8 cellular contexts compared by ENCODE assay signal in the genomic region with DNA sequence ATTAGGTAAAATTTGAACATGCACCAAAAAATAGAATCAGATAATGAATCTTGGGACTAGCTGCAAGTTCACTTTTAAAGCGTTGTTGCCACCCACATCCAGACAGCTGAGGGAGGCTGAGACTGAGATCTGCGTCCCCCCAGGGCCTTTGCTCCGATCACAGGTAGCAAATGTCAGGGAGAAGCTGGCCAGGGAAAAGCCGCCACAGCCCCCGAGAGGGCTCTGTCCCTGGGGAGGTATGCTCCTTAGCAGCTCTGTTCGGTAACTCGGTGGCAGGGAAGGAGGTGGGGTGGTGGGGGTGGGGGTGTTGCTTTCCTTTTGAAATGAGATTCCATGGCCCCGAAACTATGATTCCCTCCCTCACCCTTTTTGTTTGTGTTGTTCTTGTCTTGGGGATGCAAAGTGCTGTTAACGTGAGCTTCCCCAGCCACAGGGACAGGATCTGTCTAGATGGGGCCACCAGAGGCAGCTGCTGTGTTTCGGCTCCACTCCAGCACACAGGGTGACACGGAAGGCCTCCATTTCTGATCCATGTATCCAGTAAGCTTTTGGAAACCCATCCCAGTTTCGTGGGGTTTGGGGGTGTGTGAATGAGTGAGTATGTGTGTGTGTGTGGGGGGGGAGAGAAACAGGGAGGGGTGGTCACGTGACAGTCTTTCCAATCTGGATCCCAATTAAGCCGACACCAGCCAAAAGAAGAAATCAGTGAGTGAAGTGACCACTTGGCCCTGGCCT.
DNase-seq lines count a peak whose midpoint lies in the region; ATAC-seq and TF ChIP-seq lines count a peak whose summit lies in the region.

No MANE protein-coding gene starts in this region.

- H3K9me3 Mint-ChIP-seq in stimulated activated memory B cell treated with anti-CD40 and anti-IgM and Interleukin-4, amounts not matched to agents 10 μg/mL and 1 μg/mL and 100 μg/mL, for 72 hours = no peaks in the 10 kb centered on the region

- H3K36me3 Mint-ChIP-seq in stimulated activated memory B cell treated with anti-CD40 and anti-IgM and Interleukin-4, amounts not matched to agents 10 μg/mL and 1 μg/mL and 100 μg/mL, for 72 hours = peaks cover under 1% of the 10 kb centered on the region

- peak overlapping the region; percentile 66 for H3K4me3 Mint-ChIP-seq in stimulated activated memory B cell treated with anti-CD40 and anti-IgM and Interleukin-4, amounts not matched to agents 10 μg/mL and 1 μg/mL and 100 μg/mL, for 72 hours

- H3K27me3 Mint-ChIP-seq in stimulated activated memory B cell treated with anti-CD40 and anti-IgM and Interleukin-4, amounts not matched to agents 10 μg/mL and 1 μg/mL and 100 μg/mL, for 72 hours = peaks cover 69% of the 10 kb centered on the region

- H3K9me3 ChIP-seq in iPS-18c (ENCODE audit: control insufficient read depth, insufficient read depth, low read length) = no peaks in the 10 kb centered on the region

- ATAC-seq in stimulated activated memory B cell treated with anti-CD40 and anti-IgM and Interleukin-4, amounts not matched to agents 10 μg/mL and 1 μg/mL and 100 μg/mL, for 72 hours = no peak
- no peak for ATAC-seq in HG03439 (IDR thresholded peaks at IDR 0.05; ENCODE audit: unreplicated experiment)
- no peak for ATAC-seq in HG03521 (IDR thresholded peaks at IDR 0.05; ENCODE audit: unreplicated experiment)

- peak; percentile 2 for DNase-seq in NCI-H345 (lab: John Stamatoyannopoulos, UW)
- no peak for DNase-seq in NCI-H345 treated with DMSO at 0.1 percent for 48 hours (lab: John Stamatoyannopoulos, UW; ENCODE audit: unreplicated experiment)
- no peak for DNase-seq in astrocyte of the spinal cord (ENCODE audit: low read depth, low spot score)
- DNase-seq in effector CD8-positive, alpha-beta T cell (lab: John Stamatoyannopoulos, UW) = no peak

- H3K4me3 ChIP-seq in astrocyte of the spinal cord (ENCODE audit: low read depth, low read length) (peak overlapping the region; percentile 25), iPS-18c (ENCODE audit: insufficient read depth, low read depth, low read length) (peak overlapping the region; percentile 59)

- peaks cover 7% of the 10 kb centered on the region for H3K4me1 Mint-ChIP-seq in stimulated activated memory B cell treated with anti-CD40 and anti-IgM and Interleukin-4, amounts not matched to agents 10 μg/mL and 1 μg/mL and 100 μg/mL, for 72 hours

- H3K27ac Mint-ChIP-seq in stimulated activated memory B cell treated with anti-CD40 and anti-IgM and Interleukin-4, amounts not matched to agents 10 μg/mL and 1 μg/mL and 100 μg/mL, for 72 hours = no peak overlapping the region

- TF ChIP-seq CTCF in astrocyte of the spinal cord (IDR thresholded peaks at IDR 0.05; ENCODE audit: low read depth, low read length) = no peak

- in situ Hi-C loops in astrocyte of the spinal cord (cut with HindIII; ENCODE audit: low sequenced_read_pairs) = no loop called here
